12 cellular contexts compared by ENCODE assay signal in the genomic region with DNA sequence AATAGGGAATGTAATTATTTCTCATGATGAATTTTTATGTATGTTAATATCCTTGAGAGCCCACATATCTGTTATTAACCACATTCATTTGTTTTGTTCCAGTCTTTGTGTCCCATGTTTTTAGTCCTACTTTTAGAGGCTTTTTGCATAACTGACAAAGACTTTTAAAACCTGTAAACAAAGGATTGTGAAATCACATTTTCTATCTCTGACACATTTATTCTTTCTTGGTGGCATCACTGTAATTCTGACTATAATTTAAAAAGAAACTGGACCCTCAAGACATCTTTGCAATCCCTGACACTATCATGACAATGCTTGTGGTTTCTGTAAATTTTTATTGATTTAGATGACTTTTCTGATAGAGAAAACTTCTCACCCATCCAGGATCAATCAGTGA.
"Had no signal": no experiment of that assay in that cellular context is flagged by ENCODE, and none has a peak within 500 bp of the region (broad histone marks: within the 10 kb centered on the region; RNA-seq: fewer than 3 reads in every experiment).

No MANE protein-coding gene starts in this region.

- H3K4me3 ChIP-seq: body of pancreas, thoracic aorta had no signal

- H3K4me1 ChIP-seq: body of pancreas had no signal

- DNase-seq: activated CD4-positive, alpha-beta T cell treated with anti-CD3 and anti-CD28 coated beads, Interleukin-2, amount 10 ng/mL, durations not matched to agents 7 days and 5 days; activated CD4-positive, CD25-positive, alpha-beta regulatory T cell; activated naive CD4-positive, alpha-beta T cell treated with anti-CD3 and anti-CD28 coated beads, Interleukin-2, amount 10 ng/mL, durations not matched to agents 7 days and 5 days; activated T-cell treated with anti-CD3 and anti-CD28 coated beads for 4 hours; amniotic stem cell; body of pancreas; dermis blood vessel endothelial cell; hippocampal formation; stimulated activated CD4-positive, alpha-beta T cell treated with anti-CD3 and anti-CD28 coated beads, Interleukin-4, amount 100 ng/mL, for 4 hours; stimulated activated naive CD8-positive, alpha-beta T cell treated with anti-CD3 and anti-CD28 coated beads, Interleukin-15, amount 100 ng/mL, for 72 hours; T-helper 1 cell had no signal

- H3K36me3 ChIP-seq: thoracic aorta had no signal

- H3K9me3 ChIP-seq: body of pancreas, thoracic aorta had no signal

- H3K27ac ChIP-seq: body of pancreas, thoracic aorta had no signal

- H3K27me3 ChIP-seq: body of pancreas had no signal

- ATAC-seq: body of pancreas; stimulated activated naive CD8-positive, alpha-beta T cell treated with anti-CD3 and anti-CD28 coated beads, Interleukin-15, amount 100 ng/mL, for 72 hours had no signal
